ENCODE assay signal across 19 cellular contexts in the genomic region with DNA sequence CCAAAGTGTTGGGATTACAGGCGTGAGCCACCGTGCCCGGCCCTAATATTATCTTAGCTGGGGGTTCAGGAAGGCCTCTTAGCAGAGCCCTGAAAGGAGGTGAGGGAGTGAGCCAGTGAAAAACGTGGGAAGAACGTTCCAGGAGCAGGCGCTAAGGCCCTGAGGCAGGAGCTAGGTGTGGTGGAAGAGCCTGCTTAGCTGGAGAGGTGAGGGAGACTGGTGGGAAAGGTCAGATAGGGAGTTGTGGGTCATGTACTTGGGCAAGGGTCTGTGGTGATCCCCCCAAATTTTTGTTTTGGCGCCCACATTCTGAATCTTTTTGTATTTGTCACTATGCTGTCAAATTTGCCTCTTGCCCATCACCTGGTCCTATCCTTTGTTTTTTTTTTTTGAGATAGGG. TPM values are rescaled to one million over a fixed set of nuclear protein-coding genes. Genes with fewer than 3 reads are reported as not detected.
DNase-seq lines count a peak whose midpoint lies in the region; ATAC-seq and TF ChIP-seq lines count a peak whose summit lies in the region.
"Had no signal": no experiment of that assay in that cellular context is flagged by ENCODE, and none has a peak within 500 bp of the region (broad histone marks: within the 10 kb centered on the region; RNA-seq: fewer than 3 reads in every experiment).

No MANE protein-coding gene starts in this region.

- peaks cover 15% of the 10 kb centered on the region for H3K36me3 Mint-ChIP-seq in T-helper 2 cell treated with Interferon-gamma antibody and Interleukin-4, amounts not matched to agents 5 μg/mL and 100 μg/mL, for 36 hours (ENCODE audit: low read depth)
- peaks cover 8% of the 10 kb centered on the region for H3K36me3 Mint-ChIP-seq in activated naive CD4-positive, alpha-beta T cell treated with anti-CD3 and anti-CD28 coated beads, Interleukin-2, amount 50 U/mL, for 24 hours

- H3K79me2 ChIP-seq in osteoblast (ENCODE audit: insufficient read depth, low read length): peaks cover 10% of the 10 kb centered on the region

- no peak overlapping the region for H2AFZ ChIP-seq in osteoblast (ENCODE audit: low read length)

- no peak overlapping the region for H3K27ac ChIP-seq in HEK293 (ENCODE audit: extremely low read depth, low read depth, low read length)
- no peak overlapping the region for H3K27ac ChIP-seq in osteoblast (ENCODE audit: low read depth, low read length)
- H3K27ac ChIP-seq: BLaER1 had no signal

- H3K4me1 Mint-ChIP-seq in T-helper 2 cell treated with Interferon-gamma antibody and Interleukin-4, amounts not matched to agents 5 μg/mL and 100 μg/mL, for 36 hours (ENCODE audit: low read depth): peaks cover 9% of the 10 kb centered on the region
- peaks cover 11% of the 10 kb centered on the region for H3K4me1 Mint-ChIP-seq in activated naive CD4-positive, alpha-beta T cell treated with anti-CD3 and anti-CD28 coated beads, Interleukin-2, amount 50 U/mL, for 24 hours

- POLR2A ChIA-PET in HEK293 (lab: Yijun Ruan, JAX): interaction anchor here (0.6 to 5.8 kb wide), 2 partner anchors 13 to 409 kb away, joined by 3 to 36 read pairs; a partner anchor contains a TSS

- no peaks in the 10 kb centered on the region for H3K9me3 ChIP-seq in HEK293 (ENCODE audit: control insufficient read depth, insufficient read depth, low read depth, low read length)
- no peaks in the 10 kb centered on the region for H3K9me3 ChIP-seq in osteoblast (ENCODE audit: low read depth, low read length)
- H3K9me3 ChIP-seq: BLaER1 had no signal

- H3K4me3 Mint-ChIP-seq in T-helper 2 cell treated with Interferon-gamma antibody and Interleukin-4, amounts not matched to agents 5 μg/mL and 100 μg/mL, for 36 hours: no peak overlapping the region
- H3K4me3 Mint-ChIP-seq in activated naive CD4-positive, alpha-beta T cell treated with anti-CD3 and anti-CD28 coated beads, Interleukin-2, amount 50 U/mL, for 24 hours: no peak overlapping the region
- H3K4me3 Mint-ChIP-seq: CD14-positive monocyte, H9 had no signal

- CTCF ChIA-PET in HEK293 (lab: Yijun Ruan, JAX): interaction anchor here (0.8 to 1.3 kb wide), 3 partner anchors 9 to 22 kb away, joined by 4 to 5 read pairs (median 4); no protein-coding TSS in a partner anchor

- no peak overlapping the region for H3K4me2 ChIP-seq in osteoblast (ENCODE audit: insufficient read depth, low read length)
- H3K4me2 ChIP-seq: BLaER1 had no signal

- no peaks in the 10 kb centered on the region for H3K9me3 Mint-ChIP-seq in T-helper 2 cell treated with Interferon-gamma antibody and Interleukin-4, amounts not matched to agents 5 μg/mL and 100 μg/mL, for 36 hours
- H3K9me3 Mint-ChIP-seq in activated naive CD4-positive, alpha-beta T cell treated with anti-CD3 and anti-CD28 coated beads, Interleukin-2, amount 50 U/mL, for 24 hours: no peaks in the 10 kb centered on the region
- H3K9me3 Mint-ChIP-seq: CD14-positive monocyte; CD4-positive, alpha-beta memory T cell; H9 had no signal

- TF ChIP-seq CTCF in HEK293 (tag by site-specific recombination; IDR thresholded peaks at IDR 0.05) (no peak), osteoblast (IDR thresholded peaks at IDR 0.05; ENCODE audit: extremely low read depth, low read depth, low read length) (no peak)

- H3K4me3 ChIP-seq in HEK293 (ENCODE audit: low read depth, low read length) (no peak overlapping the region), osteoblast (ENCODE audit: insufficient read depth, low read length) (no peak overlapping the region)
- H3K4me3 ChIP-seq: BLaER1 had no signal

- H3K27me3 Mint-ChIP-seq in T-helper 2 cell treated with Interferon-gamma antibody and Interleukin-4, amounts not matched to agents 5 μg/mL and 100 μg/mL, for 36 hours (ENCODE audit: low read depth): no peaks in the 10 kb centered on the region
- no peaks in the 10 kb centered on the region for H3K27me3 Mint-ChIP-seq in activated naive CD4-positive, alpha-beta T cell treated with anti-CD3 and anti-CD28 coated beads, Interleukin-2, amount 50 U/mL, for 24 hours
- H3K27me3 Mint-ChIP-seq: CD4-positive, alpha-beta memory T cell had no signal

- peak overlapping the region; percentile 36 for H3K27ac Mint-ChIP-seq in T-helper 2 cell treated with Interferon-gamma antibody and Interleukin-4, amounts not matched to agents 5 μg/mL and 100 μg/mL, for 36 hours
- H3K27ac Mint-ChIP-seq in activated naive CD4-positive, alpha-beta T cell treated with anti-CD3 and anti-CD28 coated beads, Interleukin-2, amount 50 U/mL, for 24 hours: peak overlapping the region; percentile 65

- H3K4me1 ChIP-seq in HEK293 (ENCODE audit: control insufficient read depth, insufficient read depth, low read length) (peaks cover 8% of the 10 kb centered on the region), osteoblast (ENCODE audit: insufficient read depth, low read length) (peaks cover 14% of the 10 kb centered on the region)

- DNase-seq in T-helper 2 cell treated with Interferon-gamma antibody and Interleukin-4, amounts not matched to agents 5 μg/mL and 100 μg/mL, for 36 hours (ENCODE audit: low spot score): no peak
- DNase-seq in T-helper 2 cell (no peak), osteoblast (ENCODE audit: insufficient read length, low spot score, missing footprints) (peak; percentile 61)
- no peak for DNase-seq in activated naive CD4-positive, alpha-beta T cell treated with anti-CD3 and anti-CD28 coated beads, Interleukin-2, amount 50 U/mL, for 16 hours
- DNase-seq: 8988T; CD4-positive, alpha-beta memory T cell; DMS153; DMS79; GDM1; GOT3; H9 had no signal

- H4K20me1 ChIP-seq in osteoblast (ENCODE audit: insufficient read depth, low read length): peaks cover 6% of the 10 kb centered on the region

- H3K27me3 ChIP-seq in osteoblast (ENCODE audit: insufficient read depth, low read length): no peaks in the 10 kb centered on the region
- H3K27me3 ChIP-seq: BLaER1 had no signal

- peaks cover 29 to 40% of the 10 kb centered on the region in 2 experiments for H3K36me3 ChIP-seq in HEK293 (ENCODE audit: control insufficient read depth in 2 of 2, insufficient read depth in 1 of 2, low read length in 2 of 2)
- H3K36me3 ChIP-seq in osteoblast (ENCODE audit: insufficient read depth, low read length): peaks cover 36% of the 10 kb centered on the region

- no peak for ATAC-seq in GM18502 (IDR thresholded peaks at IDR 0.05; ENCODE audit: poor library complexity, unreplicated experiment)
- no peak for ATAC-seq in GM19397 (IDR thresholded peaks at IDR 0.05; ENCODE audit: unreplicated experiment)
- ATAC-seq: HepG2 had no signal

TF ChIP-seq in HEK293, 187 proteins besides CTCF, POLR2A, EP300 and RAD21:
- peak; percentile 87 for TF ChIP-seq ZNF623 (tag by site-specific recombination; IDR thresholded peaks at IDR 0.05)
- TF ChIP-seq ZNF112 (tag by site-specific recombination; IDR thresholded peaks at IDR 0.05): no peak

RNA-seq across cellular contexts. Expression of a gene that starts 5.1 kb away (rescaled TPM):
- total RNA-seq in osteoblast: 2.5 and 4.4 TPM in 2 replicates

RNA-seq across cellular contexts. Expression of a gene that starts 13.3 kb away (rescaled TPM):
- 7.6 and 8.0 TPM in 2 replicates for total RNA-seq in osteoblast

RNA-seq across cellular contexts. Expression of a gene that starts 38.6 kb away (rescaled TPM):
- 26.8 and 28.2 TPM in 2 replicates for total RNA-seq in osteoblast

RNA-seq across cellular contexts. Expression of a gene that starts 40.1 kb away (rescaled TPM):
- 0.29 and 0.72 TPM in 2 replicates for total RNA-seq in osteoblast
- total RNA-seq: Daoy had no signal
